ENCODE assay signal across 8 cellular contexts in the genomic region with DNA sequence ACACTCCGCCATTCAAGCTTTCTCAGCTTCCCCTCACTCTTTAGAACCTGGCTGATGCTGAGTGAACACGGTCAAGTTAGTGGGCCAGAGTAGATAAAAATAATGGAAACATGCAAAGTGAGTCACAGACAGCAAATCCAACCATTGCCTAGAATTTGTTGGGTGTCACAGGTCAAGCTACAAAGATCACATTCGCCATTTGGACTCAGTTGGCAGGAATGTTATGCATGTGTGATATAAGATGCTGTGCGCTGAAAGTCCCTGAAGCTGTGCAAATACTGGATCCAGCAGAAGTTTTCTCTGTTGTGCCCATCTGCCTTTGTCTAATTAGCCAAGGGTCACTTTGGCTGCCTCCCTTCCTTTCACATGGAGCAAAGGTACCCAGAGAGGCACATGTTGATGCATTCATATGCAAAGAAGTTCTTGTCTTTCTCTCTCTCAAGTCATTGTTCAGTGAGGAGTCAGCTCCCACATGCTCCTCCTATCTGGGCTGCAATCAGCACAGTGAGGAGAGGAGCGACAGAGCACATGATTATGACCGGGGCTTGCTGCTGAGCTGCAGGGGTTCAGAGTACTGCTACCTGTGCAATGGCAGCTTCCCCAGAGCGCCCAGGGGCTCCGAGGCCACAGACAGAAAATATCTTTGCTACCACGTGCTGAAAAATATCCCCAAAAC. TPM values are rescaled to one million over a fixed set of nuclear protein-coding genes. Genes with fewer than 3 reads are reported as not detected.
DNase-seq lines count a peak whose midpoint lies in the region; ATAC-seq and TF ChIP-seq lines count a peak whose summit lies in the region.

No MANE protein-coding gene starts in this region.

- peak; percentile 66 for ATAC-seq in activated CD4-positive, alpha-beta T cell treated with anti-CD3 and anti-CD28 coated beads for 36 hours
- ATAC-seq in HG03460 (IDR thresholded peaks at IDR 0.05; ENCODE audit: unreplicated experiment): peak; percentile 30
- peak; percentile 56 for ATAC-seq in activated naive CD8-positive, alpha-beta T cell treated with anti-CD3 and anti-CD28 coated beads, Interleukin-2, amount 50 U/mL, for 24 hours
- no peak for ATAC-seq in HG03354 (IDR thresholded peaks at IDR 0.05; ENCODE audit: poor library complexity, severe bottlenecking, unreplicated experiment)

- H3K9me3 Mint-ChIP-seq in activated CD4-positive, alpha-beta T cell treated with anti-CD3 and anti-CD28 coated beads for 36 hours (ENCODE audit: low read depth): no peaks in the 10 kb centered on the region
- no peaks in the 10 kb centered on the region for H3K9me3 Mint-ChIP-seq in activated naive CD8-positive, alpha-beta T cell treated with anti-CD3 and anti-CD28 coated beads, Interleukin-2, amount 50 U/mL, for 24 hours

- H3K4me1 Mint-ChIP-seq in activated CD4-positive, alpha-beta T cell treated with anti-CD3 and anti-CD28 coated beads for 36 hours: peaks cover 99% of the 10 kb centered on the region
- peaks cover 99% of the 10 kb centered on the region for H3K4me1 Mint-ChIP-seq in activated naive CD8-positive, alpha-beta T cell treated with anti-CD3 and anti-CD28 coated beads, Interleukin-2, amount 50 U/mL, for 24 hours

- H3K36me3 Mint-ChIP-seq in activated CD4-positive, alpha-beta T cell treated with anti-CD3 and anti-CD28 coated beads for 36 hours (ENCODE audit: low read depth): peaks cover 15% of the 10 kb centered on the region
- H3K36me3 Mint-ChIP-seq in activated naive CD8-positive, alpha-beta T cell treated with anti-CD3 and anti-CD28 coated beads, Interleukin-2, amount 50 U/mL, for 24 hours (ENCODE audit: low read depth): peaks cover 7% of the 10 kb centered on the region

- DNase-seq in activated CD4-positive, alpha-beta T cell treated with anti-CD3 and anti-CD28 coated beads for 36 hours: peak; percentile 61
- no peak for DNase-seq in activated CD4-positive, alpha-beta T cell treated with anti-CD3 and anti-CD28 coated beads for 1 hour
- no peak for DNase-seq in activated naive CD8-positive, alpha-beta T cell treated with anti-CD3 and anti-CD28 coated beads, Interleukin-2, amount 50 U/mL, for 24 hours
- DNase-seq in retinal pigment epithelial cell (ENCODE audit: low read depth) (peak; percentile 32), dedifferentiated amniotic fluid mesenchymal stem cell (ENCODE audit: extremely low spot score) (no peak), NCI-H510A (lab: John Stamatoyannopoulos, UW) (no peak)

- intact Hi-C loops in activated CD4-positive, alpha-beta T cell treated with anti-CD3 and anti-CD28 coated beads for 36 hours (cut with DNase I, micrococcal nuclease): loop anchor here (1.0 to 5.0 kb wide), 4 partner anchors 13 to 36 kb away; no protein-coding TSS in a partner anchor

- H3K4me3 ChIP-seq in retinal pigment epithelial cell (ENCODE audit: low read length): no peak overlapping the region

- TF ChIP-seq CTCF in retinal pigment epithelial cell (conservative IDR thresholded peaks at IDR 0.05; ENCODE audit: low read depth, low read length): no peak

- H3K27ac Mint-ChIP-seq in activated CD4-positive, alpha-beta T cell treated with anti-CD3 and anti-CD28 coated beads for 36 hours: peak overlapping the region; percentile 78
- peak overlapping the region; percentile 87 for H3K27ac Mint-ChIP-seq in activated naive CD8-positive, alpha-beta T cell treated with anti-CD3 and anti-CD28 coated beads, Interleukin-2, amount 50 U/mL, for 24 hours

- no peaks in the 10 kb centered on the region for H3K27me3 Mint-ChIP-seq in activated CD4-positive, alpha-beta T cell treated with anti-CD3 and anti-CD28 coated beads for 36 hours
- H3K27me3 Mint-ChIP-seq in activated naive CD8-positive, alpha-beta T cell treated with anti-CD3 and anti-CD28 coated beads, Interleukin-2, amount 50 U/mL, for 24 hours: no peaks in the 10 kb centered on the region

- POLR2A ChIA-PET in activated CD4-positive, alpha-beta T cell treated with anti-CD3 and anti-CD28 coated beads for 36 hours (lab: Charles Lee): interaction anchor here (0.6 to 1.4 kb wide), 4 partner anchors 38 to 449 kb away, joined by 3 read pairs; no protein-coding TSS in a partner anchor

- peak overlapping the region; percentile 59 for H3K4me3 Mint-ChIP-seq in activated CD4-positive, alpha-beta T cell treated with anti-CD3 and anti-CD28 coated beads for 36 hours
- peak overlapping the region; percentile 71 for H3K4me3 Mint-ChIP-seq in activated naive CD8-positive, alpha-beta T cell treated with anti-CD3 and anti-CD28 coated beads, Interleukin-2, amount 50 U/mL, for 24 hours

- CTCF ChIA-PET in activated CD4-positive, alpha-beta T cell treated with anti-CD3 and anti-CD28 coated beads for 36 hours (lab: Charles Lee): interaction anchor here (0.5 to 1.7 kb wide), 12 partner anchors 13 to 561 kb away, joined by 3 to 8 read pairs (median 3); partner anchors contain the start of gene KCNJ1

RNA-seq across cellular contexts. Expression of gene FLI1, which starts 39.7 kb away (rescaled TPM):
- 10 to 100 TPM; 40.4 to 57.0 TPM for total RNA-seq in activated CD4-positive, alpha-beta T cell treated with anti-CD3 and anti-CD28 coated beads for 36 hours

Comparison
In these comparisons a context has a peak if more than half of its experiments do, and no peak if none do; other contexts are left out.
1. DNase-seq: peak in activated CD4-positive, alpha-beta T cell treated with anti-CD3 and anti-CD28 coated beads for 36 hours (single experiment) and retinal pigment epithelial cell (single experiment); none in activated CD4-positive, alpha-beta T cell treated with anti-CD3 and anti-CD28 coated beads for 1 hour (single experiment), activated naive CD8-positive, alpha-beta T cell treated with anti-CD3 and anti-CD28 coated beads, Interleukin-2, amount 50 U/mL, for 24 hours (single experiment), dedifferentiated amniotic fluid mesenchymal stem cell (single experiment) and NCI-H510A (single experiment).